In genomic region chr12:1886396-1887008, GRCh38 we compare ENCODE assay signal across 20 cellular contexts. TPM values are rescaled to one million over a fixed set of nuclear protein-coding genes. Genes with fewer than 3 reads are reported as not detected.
"Had no signal": no experiment of that assay in that cellular context is flagged by ENCODE, and none has a peak within 500 bp of the region (broad histone marks: within the 10 kb centered on the region; RNA-seq: fewer than 3 reads in every experiment).

No MANE protein-coding gene starts in this region.

- H3K4me3 ChIP-seq: left lung, tibial artery, uterus had no signal

- H3K27me3 ChIP-seq: brain microvascular endothelial cell, tibial artery, uterus had no signal

- H3K9me3 ChIP-seq: left lung, uterus had no signal

- ATAC-seq: activated CD8-positive, alpha-beta memory T cell treated with anti-CD3 and anti-CD28 coated beads, Interleukin-2, amount 10 ng/mL, durations not matched to agents 7 days and 5 days; activated naive CD8-positive, alpha-beta T cell treated with anti-CD3 and anti-CD28 coated beads, Interleukin-2, amount 50 U/mL, for 24 hours; left lung; T-cell had no signal

- DNase-seq: activated CD4-positive, alpha-beta T cell treated with anti-CD3 and anti-CD28 coated beads, Interleukin-2, amount 50 U/mL, for 4 hours; activated CD4-positive, CD25-positive, alpha-beta regulatory T cell treated with anti-CD3 and anti-CD28 coated beads, Interleukin-2, amount 50 U/mL, for 72 hours; activated CD8-positive, alpha-beta memory T cell treated with anti-CD3 and anti-CD28 coated beads, Interleukin-2, amount 10 ng/mL, durations not matched to agents 7 days and 5 days; activated naive CD4-positive, alpha-beta T cell treated with anti-CD3 and anti-CD28 coated beads, Interleukin-2, amount 10 ng/mL, durations not matched to agents 7 days and 5 days; activated naive CD8-positive, alpha-beta T cell treated with anti-CD3 and anti-CD28 coated beads, Interleukin-2, amount 50 U/mL, for 24 hours; activated T-cell treated with anti-CD3 and anti-CD28 coated beads, Interleukin-2, amount 50 U/mL, for 1 hour; anterior cingulate cortex; brain microvascular endothelial cell; central memory CD4-positive, alpha-beta T cell; left lung; mammary epithelial cell; nephron progenitor cell; stimulated activated CD4-positive, alpha-beta T cell treated with anti-CD3 and anti-CD28 coated beads, Interleukin-2, amount 100 ng/mL, for 24 hours; stimulated activated naive CD4-positive, alpha-beta T cell treated with Interleukin-2 at 50 U/mL for 16 hours; substantia nigra; T-cell; uterus had no signal

- H3K27ac Mint-ChIP-seq: activated CD8-positive, alpha-beta memory T cell treated with anti-CD3 and anti-CD28 coated beads, Interleukin-2, amount 10 ng/mL, durations not matched to agents 7 days and 5 days; activated naive CD4-positive, alpha-beta T cell treated with anti-CD3 and anti-CD28 coated beads, Interleukin-2, amount 10 ng/mL, durations not matched to agents 7 days and 5 days; activated naive CD8-positive, alpha-beta T cell treated with anti-CD3 and anti-CD28 coated beads, Interleukin-2, amount 50 U/mL, for 24 hours; nephron progenitor cell; T-cell had no signal

- H3K4me1 ChIP-seq: left lung, tibial artery, uterus had no signal

- H3K27me3 Mint-ChIP-seq: progenitor cell of endocrine pancreas had no signal

- H3K36me3 Mint-ChIP-seq: activated CD8-positive, alpha-beta memory T cell treated with anti-CD3 and anti-CD28 coated beads, Interleukin-2, amount 10 ng/mL, durations not matched to agents 7 days and 5 days; activated naive CD4-positive, alpha-beta T cell treated with anti-CD3 and anti-CD28 coated beads, Interleukin-2, amount 10 ng/mL, durations not matched to agents 7 days and 5 days; T-cell had no signal

- H3K27ac ChIP-seq: brain microvascular endothelial cell, left lung, tibial artery, uterus had no signal

- H3K4me1 Mint-ChIP-seq: activated CD8-positive, alpha-beta memory T cell treated with anti-CD3 and anti-CD28 coated beads, Interleukin-2, amount 10 ng/mL, durations not matched to agents 7 days and 5 days; activated naive CD4-positive, alpha-beta T cell treated with anti-CD3 and anti-CD28 coated beads, Interleukin-2, amount 10 ng/mL, durations not matched to agents 7 days and 5 days; activated naive CD8-positive, alpha-beta T cell treated with anti-CD3 and anti-CD28 coated beads, Interleukin-2, amount 50 U/mL, for 24 hours; T-cell had no signal

- H3K4me3 Mint-ChIP-seq: activated CD8-positive, alpha-beta memory T cell treated with anti-CD3 and anti-CD28 coated beads, Interleukin-2, amount 10 ng/mL, durations not matched to agents 7 days and 5 days; activated naive CD4-positive, alpha-beta T cell treated with anti-CD3 and anti-CD28 coated beads, Interleukin-2, amount 10 ng/mL, durations not matched to agents 7 days and 5 days; activated naive CD8-positive, alpha-beta T cell treated with anti-CD3 and anti-CD28 coated beads, Interleukin-2, amount 50 U/mL, for 24 hours; nephron progenitor cell; T-cell had no signal

- H3K36me3 ChIP-seq: brain microvascular endothelial cell, left lung, tibial artery, uterus had no signal

RNA-seq across cellular contexts. Expression of gene CACNA2D4, which starts 31.9 kb away (rescaled TPM):
- total RNA-seq: frontal cortex had no signal
